ENCODE assay signal across 8 cellular contexts in the genomic region with DNA sequence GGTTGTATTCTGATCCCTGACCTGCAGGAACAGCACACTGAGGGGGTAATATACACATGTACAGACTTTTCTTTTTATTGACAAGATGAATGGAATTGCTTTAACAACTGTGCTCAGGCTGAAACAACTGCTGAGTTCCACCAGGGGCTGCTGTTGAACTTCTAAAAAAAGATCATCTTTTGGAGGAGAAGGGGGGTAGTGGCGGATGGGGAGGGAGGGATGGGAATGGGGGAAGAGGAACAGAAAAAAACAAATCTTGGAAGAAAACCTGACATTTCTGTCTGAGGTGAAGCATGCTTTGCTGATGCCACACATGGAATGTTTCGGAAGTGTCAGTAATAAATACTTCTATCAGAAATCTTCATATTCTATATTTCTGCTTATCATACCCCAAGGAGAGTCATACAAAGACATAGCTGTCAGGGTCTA.
A peak's percentile ranks its signal among the peaks of the same experiment; 100 is the strongest.
DNase-seq lines count a peak whose midpoint lies in the region; FAIRE-seq and TF ChIP-seq lines count a peak whose summit lies in the region.

No MANE protein-coding gene starts in this region.

- no peak for FAIRE-seq in D721Med (lab: Jason Lieb, UNC)

- no peaks in the 10 kb centered on the region for H3K4me1 ChIP-seq in left ventricle myocardium inferior
- H3K4me1 ChIP-seq in tibial nerve, result no peaks in the 10 kb centered on the region

- H3K27ac ChIP-seq in left ventricle myocardium inferior (replicated peaks), result no peak overlapping the region
- H3K27ac ChIP-seq in tibial nerve, result no peak overlapping the region

- WGBS in tibial nerve, 2 donors, result 32 to 39% methylated on average over 2 of the region's 2 CpGs

- no peak overlapping the region for H3K4me3 ChIP-seq in left ventricle myocardium inferior
- no peak overlapping the region for H3K4me3 ChIP-seq in tibial nerve

- DNase-seq in D721Med (ENCODE audit: insufficient read length, low spot score) (no peak), LHCN-M2 (ENCODE audit: low read depth) (peak; percentile 29), SW480 (ENCODE audit: low spot score) (peak; percentile 46), left ventricle myocardium inferior (no peak), tibial nerve (ENCODE audit: low spot score in 2 of 2) (no peak), ecto neural progenitor cell (ENCODE audit: low spot score) (no peak), GM19240 (ENCODE audit: insufficient read length, low spot score) (no peak)
- no peak for DNase-seq in stimulated activated CD4-positive, alpha-beta T cell treated with anti-CD3 and anti-CD28 coated beads, Interleukin-1b, Interleukin-23, amount 100 ng/mL, for 48 hours

- no peaks in the 10 kb centered on the region for H3K36me3 ChIP-seq in left ventricle myocardium inferior
- no peaks in the 10 kb centered on the region for H3K36me3 ChIP-seq in tibial nerve

- H3K9me3 ChIP-seq in left ventricle myocardium inferior (replicated peaks), result no peaks in the 10 kb centered on the region
- H3K9me3 ChIP-seq in tibial nerve, result no peaks in the 10 kb centered on the region

- intact Hi-C loops in left ventricle myocardium inferior (cut with micrococcal nuclease), result no loop called here

- TF ChIP-seq EP300 in tibial nerve (IDR thresholded peaks at IDR 0.05), result no peak

- peak; percentile 66 for TF ChIP-seq CTCF in D721Med (IDR thresholded peaks at IDR 0.05; ENCODE audit: insufficient read depth, missing control alignments)
- TF ChIP-seq CTCF in left ventricle myocardium inferior (IDR thresholded peaks at IDR 0.05; ENCODE audit: borderline replicate concordance), result peak; percentile 67
- TF ChIP-seq CTCF in tibial nerve (IDR thresholded peaks at IDR 0.05), result peak; percentile 21 to 67 (median 34)

- H3K27me3 ChIP-seq in left ventricle myocardium inferior (ENCODE audit: low read depth), result peaks cover 23% of the 10 kb centered on the region
- no peaks in the 10 kb centered on the region for H3K27me3 ChIP-seq in tibial nerve

- no peak for TF ChIP-seq POLR2A in tibial nerve (IDR thresholded peaks at IDR 0.05)

Comparison
In these comparisons a context has a peak if more than half of its experiments do, and no peak if none do; other contexts are left out.
1. DNase-seq: peak in LHCN-M2 (single experiment) and SW480 (single experiment); none in D721Med (single experiment), left ventricle myocardium inferior (single experiment), tibial nerve (0 of 2), ecto neural progenitor cell (single experiment), stimulated activated CD4-positive, alpha-beta T cell treated with anti-CD3 and anti-CD28 coated beads, Interleukin-1b, Interleukin-23, amount 100 ng/mL, for 48 hours (single experiment) and GM19240 (single experiment).
2. Peak in every context shown above with its lines, with median percentiles within 50 percentile points of each other: CTCF ChIP-seq.